Comparison of ENCODE assay signal across 8 cellular contexts in the genomic region with DNA sequence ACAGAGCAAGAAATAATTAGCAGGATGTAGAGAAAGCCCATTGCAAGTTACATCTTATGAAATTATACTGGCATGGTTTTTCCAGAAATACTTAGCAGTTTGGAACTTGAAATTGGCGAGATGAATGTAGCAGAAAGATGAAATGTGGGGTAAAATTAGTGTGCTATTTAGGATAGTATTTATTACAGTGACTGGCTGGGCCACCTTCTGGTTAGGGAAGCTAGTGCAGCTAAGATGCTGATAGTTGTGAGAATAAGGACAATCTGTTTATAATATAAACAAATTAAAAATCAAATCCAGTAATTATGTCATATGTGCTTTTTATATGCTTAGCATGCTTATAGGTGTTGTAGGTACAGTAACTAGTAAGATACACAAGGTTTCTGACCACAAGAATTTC.
A peak's percentile ranks its signal among the peaks of the same experiment; 100 is the strongest.
DNase-seq lines count a peak whose midpoint lies in the region; ATAC-seq, FAIRE-seq and TF ChIP-seq lines count a peak whose summit lies in the region.

No MANE protein-coding gene starts in this region.

- no peak overlapping the region for H3K27ac Mint-ChIP-seq in activated naive CD4-positive, alpha-beta T cell treated with anti-CD3 and anti-CD28 coated beads, Interleukin-2, amount 10 ng/mL, durations not matched to agents 7 days and 5 days

- no peaks in the 10 kb centered on the region for H3K36me3 Mint-ChIP-seq in activated naive CD4-positive, alpha-beta T cell treated with anti-CD3 and anti-CD28 coated beads, Interleukin-2, amount 10 ng/mL, durations not matched to agents 7 days and 5 days

- CTCF ChIA-PET in activated naive CD4-positive, alpha-beta T cell treated with anti-CD3 and anti-CD28 coated beads, Interleukin-2, amount 10 ng/mL, durations not matched to agents 7 days and 5 days (lab: Charles Lee) = no interaction called here

- in situ Hi-C loops in GM13977 (cut with MboI; ENCODE audit: low pct_unique_long_range_greater_than_20kb, low sequenced_read_pairs, unreplicated experiment) = no loop called here

- no peak overlapping the region for H3K4me3 Mint-ChIP-seq in activated naive CD4-positive, alpha-beta T cell treated with anti-CD3 and anti-CD28 coated beads, Interleukin-2, amount 10 ng/mL, durations not matched to agents 7 days and 5 days

- no peaks in the 10 kb centered on the region for H3K4me1 Mint-ChIP-seq in activated naive CD4-positive, alpha-beta T cell treated with anti-CD3 and anti-CD28 coated beads, Interleukin-2, amount 10 ng/mL, durations not matched to agents 7 days and 5 days

- H3K9me3 Mint-ChIP-seq in activated naive CD4-positive, alpha-beta T cell treated with anti-CD3 and anti-CD28 coated beads, Interleukin-2, amount 10 ng/mL, durations not matched to agents 7 days and 5 days = peaks cover 4% of the 10 kb centered on the region

- no peaks in the 10 kb centered on the region for H3K27me3 Mint-ChIP-seq in activated naive CD4-positive, alpha-beta T cell treated with anti-CD3 and anti-CD28 coated beads, Interleukin-2, amount 10 ng/mL, durations not matched to agents 7 days and 5 days

- no peak for FAIRE-seq in GM19239 (lab: Jason Lieb, UNC)

- DNase-seq in GM13977 (ENCODE audit: low spot score) (no peak), dermis blood vessel endothelial cell (peak; percentile 50), renal cortical epithelial cell (ENCODE audit: low read depth) (peak; percentile 33), NCI-H1930 (lab: John Stamatoyannopoulos, UW) (no peak), NCI-H1436 (lab: John Stamatoyannopoulos, UW) (no peak), GM19239 (ENCODE audit: insufficient read length, low spot score) (no peak)
- DNase-seq in activated naive CD4-positive, alpha-beta T cell treated with anti-CD3 and anti-CD28 coated beads, Interleukin-2, amount 10 ng/mL, durations not matched to agents 7 days and 5 days = no peak

- peak; percentile 56 for TF ChIP-seq CTCF in GM13977 (IDR thresholded peaks at IDR 0.05; ENCODE audit: extremely low read depth, insufficient read depth, missing control alignments)

- peak; percentile 67 for ATAC-seq in HG03520 (IDR thresholded peaks at IDR 0.05; ENCODE audit: unreplicated experiment)

Comparison
In these comparisons a context has a peak if more than half of its experiments do, and no peak if none do; other contexts are left out.
1. DNase-seq: peak in dermis blood vessel endothelial cell (single experiment) and renal cortical epithelial cell (single experiment); none in GM13977 (single experiment), NCI-H1930 (0 of 2), NCI-H1436 (single experiment), activated naive CD4-positive, alpha-beta T cell treated with anti-CD3 and anti-CD28 coated beads, Interleukin-2, amount 10 ng/mL, durations not matched to agents 7 days and 5 days (single experiment) and GM19239 (single experiment).